ENCODE assay signal across 29 cellular contexts in genomic region chr2:227297052-227297451, GRCh38.
"Had no signal": no experiment of that assay in that cellular context is flagged by ENCODE, and none has a peak within 500 bp of the region (broad histone marks: within the 10 kb centered on the region; RNA-seq: fewer than 3 reads in every experiment).

No MANE protein-coding gene starts in this region.

- H3K27ac Mint-ChIP-seq: activated B cell treated with CpG ODN at 0.5 μM for 24 hours; activated CD4-positive, alpha-beta memory T cell treated with anti-CD3 and anti-CD28 coated beads for 36 hours; activated CD4-positive, alpha-beta T cell treated with anti-CD3 and anti-CD28 coated beads, Interleukin-2, amount 10 ng/mL, durations not matched to agents 24 days and 14 days; activated naive CD4-positive, alpha-beta T cell treated with anti-CD3 and anti-CD28 coated beads for 36 hours; activated naive CD8-positive, alpha-beta T cell; activated T-helper 17 cell treated with anti-CD3 and anti-CD28 coated beads, Interleukin-2, amount 50 U/mL, for 72 hours; IgD-negative memory B cell; T-cell had no signal

- FAIRE-seq: TTC549 had no signal

- ATAC-seq: activated T-cell treated with anti-CD3 and anti-CD28 coated beads, Interleukin-2, amount 50 U/mL, for 4 hours; activated T-helper 17 cell treated with anti-CD3 and anti-CD28 coated beads, Interleukin-2, amount 50 U/mL, for 72 hours; Panc1; Right ventricle myocardium inferior; T-cell had no signal

- H3K27ac ChIP-seq: SK-N-MC had no signal

- H3K4me3 Mint-ChIP-seq: activated B cell treated with CpG ODN at 0.5 μM for 24 hours; activated CD4-positive, alpha-beta memory T cell treated with anti-CD3 and anti-CD28 coated beads for 36 hours; activated CD4-positive, alpha-beta T cell treated with anti-CD3 and anti-CD28 coated beads, Interleukin-2, amount 10 ng/mL, durations not matched to agents 24 days and 14 days; activated naive CD4-positive, alpha-beta T cell treated with anti-CD3 and anti-CD28 coated beads for 36 hours; activated naive CD8-positive, alpha-beta T cell; activated T-cell treated with anti-CD3 and anti-CD28 coated beads, Interleukin-2, amount 50 U/mL, for 4 hours; activated T-helper 17 cell treated with anti-CD3 and anti-CD28 coated beads, Interleukin-2, amount 50 U/mL, for 72 hours; IgD-negative memory B cell; T-cell had no signal

- H3K9me3 Mint-ChIP-seq: activated B cell treated with CpG ODN at 0.5 μM for 24 hours; activated CD4-positive, alpha-beta memory T cell treated with anti-CD3 and anti-CD28 coated beads for 36 hours; activated CD4-positive, alpha-beta T cell treated with anti-CD3 and anti-CD28 coated beads, Interleukin-2, amount 10 ng/mL, durations not matched to agents 24 days and 14 days; activated naive CD4-positive, alpha-beta T cell treated with anti-CD3 and anti-CD28 coated beads for 36 hours; activated T-cell treated with anti-CD3 and anti-CD28 coated beads, Interleukin-2, amount 50 U/mL, for 4 hours; activated T-helper 17 cell treated with anti-CD3 and anti-CD28 coated beads, Interleukin-2, amount 50 U/mL, for 72 hours; IgD-negative memory B cell; T-cell had no signal

- H3K27me3 Mint-ChIP-seq: activated B cell treated with CpG ODN at 0.5 μM for 24 hours; activated CD4-positive, alpha-beta memory T cell treated with anti-CD3 and anti-CD28 coated beads for 36 hours; activated CD4-positive, alpha-beta T cell treated with anti-CD3 and anti-CD28 coated beads, Interleukin-2, amount 10 ng/mL, durations not matched to agents 24 days and 14 days; activated naive CD8-positive, alpha-beta T cell; activated T-helper 17 cell treated with anti-CD3 and anti-CD28 coated beads, Interleukin-2, amount 50 U/mL, for 72 hours; IgD-negative memory B cell; T-cell had no signal

- H3K4me1 Mint-ChIP-seq: activated B cell treated with CpG ODN at 0.5 μM for 24 hours; activated T-helper 17 cell treated with anti-CD3 and anti-CD28 coated beads, Interleukin-2, amount 50 U/mL, for 72 hours; IgD-negative memory B cell; T-cell had no signal

- DNase-seq: activated B cell treated with CpG ODN at 0.5 μM for 24 hours; activated CD4-positive, alpha-beta memory T cell treated with anti-CD3 and anti-CD28 coated beads for 36 hours; activated CD4-positive, alpha-beta T cell treated with anti-CD3 and anti-CD28 coated beads for 1 hour; activated CD4-positive, alpha-beta T cell treated with anti-CD3 and anti-CD28 coated beads, Interleukin-2, amount 10 ng/mL, durations not matched to agents 24 days and 14 days; activated CD8-positive, alpha-beta memory T cell treated with anti-CD3 and anti-CD28 coated beads for 24 hours; activated gamma-delta T cell; activated naive CD4-positive, alpha-beta T cell treated with anti-CD3 and anti-CD28 coated beads for 36 hours; activated T-cell treated with anti-CD3 and anti-CD28 coated beads, Interleukin-2, amount 50 U/mL, for 4 hours; KG1; NCI-H1048; NCI-H146; NCI-H187 treated with DMSO at 0.1 percent for 48 hours; NCI-H2081 treated with DMSO at 0.1 percent for 48 hours; NCI-H2171; NCI-H2227 treated with DMSO at 0.1 percent for 48 hours; NCI-H446 treated with DMSO at 0.1 percent for 48 hours; NCI-H524 treated with DMSO at 0.1 percent for 48 hours; NCI-H748 treated with DMSO at 0.1 percent for 48 hours; RPMI8226; T-cell; T-helper 2 cell; T1000 had no signal

- H3K36me3 Mint-ChIP-seq: activated CD4-positive, alpha-beta memory T cell treated with anti-CD3 and anti-CD28 coated beads for 36 hours; T-cell had no signal

- H3K4me3 ChIP-seq: SK-N-MC had no signal
